Comparison of ENCODE assay signal across 10 cellular contexts in genomic region chr10:31758495-31758894, GRCh38.
A peak's percentile ranks its signal among the peaks of the same experiment; 100 is the strongest.
DNase-seq lines count a peak whose midpoint lies in the region; ATAC-seq, FAIRE-seq and TF ChIP-seq lines count a peak whose summit lies in the region.
"Had no signal": no experiment of that assay in that cellular context is flagged by ENCODE, and none has a peak within 500 bp of the region (broad histone marks: within the 10 kb centered on the region; RNA-seq: fewer than 3 reads in every experiment).

No MANE protein-coding gene starts in this region.

- H3K9me3 Mint-ChIP-seq in CD4-positive, CD25-positive, alpha-beta regulatory T cell = no peaks in the 10 kb centered on the region

- no peaks in the 10 kb centered on the region for H3K27me3 Mint-ChIP-seq in CD4-positive, CD25-positive, alpha-beta regulatory T cell

- TF ChIP-seq EP300 in Ishikawa (IDR thresholded peaks at IDR 0.05; ENCODE audit: borderline replicate concordance) = no peak

- WGBS in esophagus squamous epithelium, 2 donors = 52 to 70% methylated on average over 5 of the region's 5 CpGs
- 50 to 54% methylated on average over 5 of the region's 5 CpGs for WGBS in pancreas, 2 donors

- no peaks in the 10 kb centered on the region for H3K36me3 ChIP-seq in CD4-positive, CD25-positive, alpha-beta regulatory T cell (ENCODE audit: control insufficient read depth, insufficient read depth, low read length)
- no peaks in the 10 kb centered on the region for H3K36me3 ChIP-seq in esophagus squamous epithelium
- no peaks in the 10 kb centered on the region for H3K36me3 ChIP-seq in pancreas

- no peaks in the 10 kb centered on the region for H3K27me3 ChIP-seq in CD4-positive, CD25-positive, alpha-beta regulatory T cell (ENCODE audit: control insufficient read depth, insufficient read depth, low read length)
- H3K27me3 ChIP-seq in esophagus squamous epithelium = no peaks in the 10 kb centered on the region
- H3K27me3 ChIP-seq in pancreas = no peaks in the 10 kb centered on the region

- peak overlapping the region; percentile 24 to 84 (median 72) for H3K4me3 Mint-ChIP-seq in CD4-positive, CD25-positive, alpha-beta regulatory T cell

- no peaks in the 10 kb centered on the region for H3K36me3 Mint-ChIP-seq in CD4-positive, CD25-positive, alpha-beta regulatory T cell

- H3K27ac ChIP-seq in CD4-positive, CD25-positive, alpha-beta regulatory T cell (ENCODE audit: insufficient read depth, low read length, poor library complexity, severe bottlenecking) = peak overlapping the region; percentile 57
- H3K27ac ChIP-seq in esophagus squamous epithelium (peak overlapping the region; percentile 94 to 99 (median 98)), pancreas (peak overlapping the region in 3 of 4 donors; percentile 97 to 99 (median 98))

- ATAC-seq in CD4-positive, CD25-positive, alpha-beta regulatory T cell (ENCODE audit: low read depth in 2 of 2) = no peak
- no peak for ATAC-seq in pancreas
- no peak for ATAC-seq in GM21423 (IDR thresholded peaks at IDR 0.05; ENCODE audit: unreplicated experiment)
- ATAC-seq in GM19324 (IDR thresholded peaks at IDR 0.05; ENCODE audit: low FRiP score, unreplicated experiment) = no peak
- no peak for ATAC-seq in GM19023 (IDR thresholded peaks at IDR 0.05; ENCODE audit: unreplicated experiment)

- no peak for TF ChIP-seq POLR2A in esophagus squamous epithelium (IDR thresholded peaks at IDR 0.05)

- H3K9me3 ChIP-seq in CD4-positive, CD25-positive, alpha-beta regulatory T cell (ENCODE audit: control insufficient read depth in 2 of 2, low read length in 2 of 2) = no peaks in the 10 kb centered on the region
- H3K9me3 ChIP-seq in esophagus squamous epithelium (no peaks in the 10 kb centered on the region), pancreas (no peaks in the 10 kb centered on the region)

- no peak for FAIRE-seq in pancreas (lab: Jason Lieb, UNC)
- FAIRE-seq: colon, G401.6 had no signal

- TF ChIP-seq RAD21 in Ishikawa (IDR thresholded peaks at IDR 0.05; ENCODE audit: low read depth) = no peak

- H3K4me1 Mint-ChIP-seq in CD4-positive, CD25-positive, alpha-beta regulatory T cell = peaks cover 0 to 18% (median 14%) of the 10 kb centered on the region in 4 donors

- TF ChIP-seq CTCF in esophagus squamous epithelium (IDR thresholded peaks at IDR 0.05) = no peak
- TF ChIP-seq CTCF in pancreas (IDR thresholded peaks at IDR 0.05) = no peak

- peaks cover 18% of the 10 kb centered on the region for H3K4me1 ChIP-seq in CD4-positive, CD25-positive, alpha-beta regulatory T cell (ENCODE audit: control insufficient read depth, insufficient read depth, low read length, poor library complexity, severe bottlenecking)
- H3K4me1 ChIP-seq in esophagus squamous epithelium (peaks cover 9 to 36% (median 13%) of the 10 kb centered on the region in 3 donors), pancreas (peaks cover 8 to 32% (median 18%) of the 10 kb centered on the region in 3 donors)

- peak overlapping the region in 2 of 3 donors; percentile 20 to 96 for H3K27ac Mint-ChIP-seq in CD4-positive, CD25-positive, alpha-beta regulatory T cell

- DNase-seq in CD4-positive, CD25-positive, alpha-beta regulatory T cell = no peak
- DNase-seq in esophagus squamous epithelium (lab: John Stamatoyannopoulos, UW) (no peak), pancreas (no peak), foreskin melanocyte (no peak)

- H3K4me3 ChIP-seq in CD4-positive, CD25-positive, alpha-beta regulatory T cell (ENCODE audit: low read depth, low read length) = no peak overlapping the region
- no peak overlapping the region for H3K4me3 ChIP-seq in esophagus squamous epithelium
- peak overlapping the region in 1 of 4 donors; percentile 90 for H3K4me3 ChIP-seq in pancreas

- intact Hi-C loops in esophagus squamous epithelium (cut with DNase I) = no loop called here
- intact Hi-C loops in pancreas (cut with DNase I) = no loop called here

TF ChIP-seq in Ishikawa, 13 proteins besides CTCF, POLR2A, EP300 and RAD21:
- TF ChIP-seq ZBTB7A (IDR thresholded peaks at IDR 0.05; ENCODE audit: low read depth) = no peak
- peak; percentile 48; the same call in 1 of the 2 replicates for TF ChIP-seq CEBPB (IDR thresholded peaks at IDR 0.05)
- no peak for TF ChIP-seq YY1 (IDR thresholded peaks at IDR 0.05; ENCODE audit: low read depth)
- TF ChIP-seq MAX (IDR thresholded peaks at IDR 0.05) = no peak
- no peak for TF ChIP-seq EGR1 (IDR thresholded peaks at IDR 0.05)
